2 cellular contexts compared by ENCODE assay signal in genomic region chr4:1099270-1099669, GRCh38.
TF ChIP-seq lines count a peak whose summit lies in the region.

No MANE protein-coding gene starts in this region.

TF ChIP-seq in GM23338, 12 proteins besides CTCF, POLR2A, EP300 and RAD21 (continued from another document):
- TF ChIP-seq POLR2AphosphoS5 (IDR thresholded peaks at IDR 0.05; ENCODE audit: low read depth) (no peak), REST (IDR thresholded peaks at IDR 0.05; ENCODE audit: unreplicated experiment) (no peak), ZNF462 (CRISPR knock-in tag; IDR thresholded peaks at IDR 0.05) (no peak), CREB1 (CRISPR knock-in tag; IDR thresholded peaks at IDR 0.05; ENCODE audit: low read depth) (no peak), JUNB (IDR thresholded peaks at IDR 0.05; ENCODE audit: unreplicated experiment) (no peak), EZH2phosphoT487 (IDR thresholded peaks at IDR 0.05; ENCODE audit: unreplicated experiment) (no peak), NANOG (IDR thresholded peaks at IDR 0.05; ENCODE audit: borderline replicate concordance) (no peak), ZNF114 (CRISPR knock-in tag; IDR thresholded peaks at IDR 0.05) (no peak), STAT1 (IDR thresholded peaks at IDR 0.05; ENCODE audit: unreplicated experiment) (no peak)
TF ChIP-seq in GM23338: peak in this region for 0.

TF ChIP-seq in K562, 482 proteins besides CTCF, POLR2A, EP300 and RAD21:
- TF ChIP-seq ZNF407 (IDR thresholded peaks at IDR 0.05; ENCODE audit: low read depth) (no peak), ZNF431 (CRISPR knock-in tag; IDR thresholded peaks at IDR 0.05) (no peak), CREBBP (IDR thresholded peaks at IDR 0.05; ENCODE audit: low read depth, low read length) (no peak), EZH2 (IDR thresholded peaks at IDR 0.05; ENCODE audit: borderline replicate concordance, low read depth, low read length) (no peak), MEF2A (IDR thresholded peaks at IDR 0.05; ENCODE audit: control insufficient read depth, low read depth, low read length) (no peak), SRSF3 (IDR thresholded peaks at IDR 0.05; ENCODE audit: insufficient read depth, low read length) (no peak), ZNF212 (CRISPR knock-in tag; IDR thresholded peaks at IDR 0.05) (no peak), RERE (CRISPR knock-in tag; IDR thresholded peaks at IDR 0.05; ENCODE audit: borderline replicate concordance) (no peak)
TF ChIP-seq in K562: peak in this region for 0.
